In the genomic region with DNA sequence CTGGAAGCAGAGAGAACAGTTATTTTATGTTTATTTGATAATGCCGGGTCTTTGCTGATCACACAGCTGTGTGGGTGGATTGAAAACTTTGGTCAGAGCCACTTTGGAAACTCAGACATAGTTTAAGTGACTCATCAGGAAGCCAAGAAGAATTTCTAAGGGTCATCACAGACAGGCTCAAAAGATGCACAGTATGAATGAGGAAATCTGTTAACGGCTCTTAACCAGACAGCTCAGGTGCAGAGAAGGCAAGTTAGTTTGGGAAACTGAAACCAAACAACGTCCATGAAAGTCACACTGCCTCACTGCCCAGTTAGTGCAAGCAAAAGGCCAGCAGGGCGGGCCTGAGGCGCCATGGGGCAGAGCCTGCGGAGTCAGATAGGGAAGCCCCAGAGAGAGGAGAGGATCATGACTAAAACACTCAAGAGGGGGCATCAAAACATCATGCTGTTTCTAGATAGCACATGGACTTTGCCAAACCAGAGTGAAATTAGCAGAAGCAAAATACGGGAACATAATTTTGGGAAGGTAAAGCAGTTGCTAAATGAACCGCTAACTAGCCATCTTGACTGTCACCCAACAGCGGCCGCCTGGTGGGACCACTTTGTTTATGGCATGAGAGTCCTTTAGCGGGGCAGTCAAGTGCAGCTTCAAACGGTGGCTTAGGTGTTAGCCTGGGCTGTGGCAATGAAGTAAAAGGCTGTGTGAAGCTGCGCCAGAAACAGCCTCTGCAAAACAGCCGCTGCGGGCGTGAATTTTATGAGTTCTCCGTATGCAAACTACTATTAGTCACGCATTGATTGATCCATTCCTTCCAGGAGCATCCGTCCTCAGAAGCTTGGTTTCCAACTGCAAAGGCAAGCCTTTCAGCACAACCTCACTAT, we compare ENCODE assay signal across 10 cellular contexts.
DNase-seq lines count a peak whose midpoint lies in the region; FAIRE-seq and TF ChIP-seq lines count a peak whose summit lies in the region.
"Had no signal": no experiment of that assay in that cellular context is flagged by ENCODE, and none has a peak within 500 bp of the region (broad histone marks: within the 10 kb centered on the region; RNA-seq: fewer than 3 reads in every experiment).

No MANE protein-coding gene starts in this region.

- TF ChIP-seq CTCF in PC-9 (conservative IDR thresholded peaks at IDR 0.05) (no peak), endothelial cell of umbilical vein (IDR thresholded peaks at IDR 0.05; ENCODE audit: extremely low read depth in 1 of 2, insufficient read depth in 1 of 2, low read depth in 1 of 2, low read length in 2 of 2) (no peak), smooth muscle cell (IDR thresholded peaks at IDR 0.05; ENCODE audit: borderline replicate concordance, insufficient read depth, poor library complexity, severe bottlenecking) (no peak), esophagus squamous epithelium (IDR thresholded peaks at IDR 0.05) (no peak)

- H3K27me3 ChIP-seq in PC-9 (ENCODE audit: insufficient read depth, low read depth) (no peaks in the 10 kb centered on the region), endothelial cell of umbilical vein (ENCODE audit: control insufficient read depth in 2 of 2, insufficient read depth in 2 of 2, low read length in 2 of 2) (no peaks in the 10 kb centered on the region), smooth muscle cell (ENCODE audit: low read depth) (no peaks in the 10 kb centered on the region), esophagus squamous epithelium (no peaks in the 10 kb centered on the region)
- H3K27me3 ChIP-seq: right lobe of liver had no signal

- no peak overlapping the region for H2AFZ ChIP-seq in PC-9
- H2AFZ ChIP-seq in endothelial cell of umbilical vein (ENCODE audit: low read depth, low read length): no peak overlapping the region
- no peak overlapping the region for H2AFZ ChIP-seq in smooth muscle cell (ENCODE audit: low read depth)

- WGBS in smooth muscle cell (ENCODE audit: low lambda C conversion rate): 41% methylated on average over 19 of the region's 19 CpGs
- WGBS in esophagus squamous epithelium, 2 donors: 75 to 85% methylated on average over 17 to 19 of the region's 19 CpGs

- no TSS peak for BruUV-seq in PC-9 (replicated peaks; lab: Mats Ljungman, UMichigan)
- BruUV-seq in endothelial cell of umbilical vein (replicated peaks; lab: Mats Ljungman, UMichigan): no TSS peak

- no peak overlapping the region for H3K9ac ChIP-seq in endothelial cell of umbilical vein (replicated peaks; ENCODE audit: extremely low read depth, insufficient read depth, low read length)
- H3K9ac ChIP-seq in smooth muscle cell (ENCODE audit: low read depth): peak overlapping the region; percentile 62

- peak overlapping the region; percentile 65 for H3K4me2 ChIP-seq in PC-9
- H3K4me2 ChIP-seq in endothelial cell of umbilical vein (ENCODE audit: insufficient read depth, low read length): peak overlapping the region; percentile 37
- H3K4me2 ChIP-seq in smooth muscle cell: peak overlapping the region; percentile 80

- H3K27ac ChIP-seq in PC-9: peak overlapping the region; percentile 92
- peak overlapping the region; percentile 32 for H3K27ac ChIP-seq in endothelial cell of umbilical vein (ENCODE audit: insufficient read depth, low read depth, low read length)
- peak overlapping the region; percentile 96 for H3K27ac ChIP-seq in smooth muscle cell (ENCODE audit: low read depth)
- H3K27ac ChIP-seq in esophagus squamous epithelium: no peak overlapping the region
- H3K27ac ChIP-seq: HL-60 had no signal

- peak; percentile 49 for FAIRE-seq in endothelial cell of umbilical vein (lab: Jason Lieb, UNC)

- CTCF ChIA-PET in PC-9 (lab: Charles Lee) (no interaction called here), endothelial cell of umbilical vein (lab: Charles Lee) (interaction anchor here (1.1 to 1.6 kb wide), 3 partner anchors 13 to 102 kb away, joined by 3 to 4 read pairs (median 4); partner anchors contain the start of gene SPATS2L)

- no peak for TF ChIP-seq POLR2A in endothelial cell of umbilical vein (IDR thresholded peaks at IDR 0.05; ENCODE audit: low read depth, low read length)
- TF ChIP-seq POLR2A in esophagus squamous epithelium (IDR thresholded peaks at IDR 0.05): no peak

- peak; percentile 65 for DNase-seq in NCI-H510A treated with DMSO at 0.1 percent for 48 hours (lab: John Stamatoyannopoulos, UW)
- no peak for DNase-seq in NCI-H510A (lab: John Stamatoyannopoulos, UW)
- DNase-seq in PC-9: peak; percentile 50 to 85
- peak; percentile 48 for DNase-seq in endothelial cell of umbilical vein (ENCODE audit: low read depth, low spot score)
- no peak for DNase-seq in smooth muscle cell (lab: John Stamatoyannopoulos, UW; ENCODE audit: unreplicated experiment)
- no peak for DNase-seq in ecto neural progenitor cell (ENCODE audit: low spot score)
- no peak for DNase-seq in esophagus squamous epithelium (lab: John Stamatoyannopoulos, UW)
- no peak for DNase-seq in T-helper 9 cell
- DNase-seq: right lobe of liver had no signal

- dilution Hi-C loops in endothelial cell of umbilical vein (cut with MboI; ENCODE audit: extremely low pct_ligation_motif_present, low sequenced_read_pairs): no loop called here

- H3K36me3 ChIP-seq in PC-9 (ENCODE audit: low read depth): peaks cover 20% of the 10 kb centered on the region
- no peaks in the 10 kb centered on the region for H3K36me3 ChIP-seq in endothelial cell of umbilical vein (ENCODE audit: control insufficient read depth in 2 of 2, extremely low read depth in 1 of 2, insufficient read depth in 2 of 2, low read length in 2 of 2)
- H3K36me3 ChIP-seq in smooth muscle cell (ENCODE audit: low read depth): no peaks in the 10 kb centered on the region
- peaks cover 0 to 18% (median 0%) of the 10 kb centered on the region in 3 donors for H3K36me3 ChIP-seq in esophagus squamous epithelium

- peaks cover 56% of the 10 kb centered on the region for H3F3A ChIP-seq in PC-9 (ENCODE audit: insufficient read depth, low read depth)
- H3F3A ChIP-seq in smooth muscle cell (ENCODE audit: low read depth): peaks cover 37% of the 10 kb centered on the region

- H3K4me1 ChIP-seq in PC-9 (replicated peaks; ENCODE audit: insufficient read depth) (peaks cover 59% of the 10 kb centered on the region), endothelial cell of umbilical vein (ENCODE audit: control insufficient read depth, extremely low read depth, insufficient read depth, low read length) (peaks cover 47% of the 10 kb centered on the region), smooth muscle cell (ENCODE audit: low read depth) (peaks cover 38% of the 10 kb centered on the region), esophagus squamous epithelium (peaks cover 0 to 45% (median 20%) of the 10 kb centered on the region in 3 donors)

- POLR2A ChIA-PET in PC-9 (lab: Charles Lee; ENCODE audit: unreplicated experiment) (interaction anchor here (0.6 to 0.7 kb wide), 2 partner anchors 75 to 103 kb away, joined by 3 to 5 read pairs; no protein-coding TSS in a partner anchor), endothelial cell of umbilical vein (lab: Charles Lee) (interaction anchor here (1.3 kb wide), 1 partner anchor 30 kb away, joined by 3 read pairs; no protein-coding TSS in a partner anchor)

- H3K9me2 ChIP-seq in PC-9 (ENCODE audit: insufficient read depth): no peaks in the 10 kb centered on the region

- H4K20me1 ChIP-seq in PC-9 (ENCODE audit: insufficient read depth) (no peaks in the 10 kb centered on the region), endothelial cell of umbilical vein (replicated peaks; ENCODE audit: control insufficient read depth, extremely low read depth, insufficient read depth, low read length) (no peaks in the 10 kb centered on the region), smooth muscle cell (ENCODE audit: low read depth) (peaks cover 16% of the 10 kb centered on the region)

- H3K9me3 ChIP-seq in PC-9 (ENCODE audit: insufficient read depth, low read depth) (no peaks in the 10 kb centered on the region), endothelial cell of umbilical vein (replicated peaks; ENCODE audit: control insufficient read depth, insufficient read depth, low read length) (no peaks in the 10 kb centered on the region), smooth muscle cell (replicated peaks; ENCODE audit: low read depth) (no peaks in the 10 kb centered on the region), esophagus squamous epithelium (no peaks in the 10 kb centered on the region)
- H3K9me3 ChIP-seq: right lobe of liver had no signal

- H3K79me2 ChIP-seq in PC-9 (ENCODE audit: low read depth): peaks cover 53% of the 10 kb centered on the region
- peaks cover 3% of the 10 kb centered on the region for H3K79me2 ChIP-seq in endothelial cell of umbilical vein (ENCODE audit: control insufficient read depth, insufficient read depth, low read length)
- H3K79me2 ChIP-seq in smooth muscle cell (ENCODE audit: low read depth): peaks cover 66% of the 10 kb centered on the region

- intact Hi-C loops in PC-9 (cut with micrococcal nuclease; ENCODE audit: unreplicated experiment) (loop anchor here (2.0 to 5.0 kb wide), 3 partner anchors 56 to 100 kb away; no protein-coding TSS in a partner anchor), endothelial cell of umbilical vein (cut with micrococcal nuclease) (loop anchor here (2.0 to 10.0 kb wide), 2 partner anchors 20 to 376 kb away; no protein-coding TSS in a partner anchor), esophagus squamous epithelium (cut with DNase I) (no loop called here)

- H3K4me3 ChIP-seq in PC-9 (peak overlapping the region; percentile 1; the same call in 1 of the 2 replicates), endothelial cell of umbilical vein (replicated peaks in 1 of 3; ENCODE audit: insufficient read depth in 1 of 3, low read depth in 1 of 3, low read length in 3 of 3) (no peak overlapping the region), smooth muscle cell (no peak overlapping the region), esophagus squamous epithelium (no peak overlapping the region)
- H3K4me3 ChIP-seq: right lobe of liver had no signal

- H3K9me1 ChIP-seq in endothelial cell of umbilical vein (replicated peaks; ENCODE audit: control insufficient read depth, extremely low read depth, insufficient read depth, low read length): no peaks in the 10 kb centered on the region

TF ChIP-seq in endothelial cell of umbilical vein, 7 proteins besides CTCF, POLR2A, EP300 and RAD21:
- TF ChIP-seq FOS (IDR thresholded peaks at IDR 0.05; ENCODE audit: borderline replicate concordance, insufficient read depth, low read length) (peak; percentile 80), POLR2AphosphoS5 (IDR thresholded peaks at IDR 0.05; ENCODE audit: insufficient read depth, low read depth, low read length) (peak; percentile 13), MYC (IDR thresholded peaks at IDR 0.05; ENCODE audit: low read depth, low read length) (no peak), GATA2 (IDR thresholded peaks at IDR 0.05; ENCODE audit: insufficient read depth, insufficient read length, low read depth, low read length) (no peak), JUN (IDR thresholded peaks at IDR 0.05; ENCODE audit: borderline replicate concordance, insufficient read depth, insufficient read length, low read depth) (peak; percentile 51), MAX (IDR thresholded peaks at IDR 0.05; ENCODE audit: insufficient read depth, insufficient read length) (no peak)

Comparison
In these comparisons a context has a peak if more than half of its experiments do, and no peak if none do; other contexts are left out.
1. DNase-seq: peak in NCI-H510A treated with DMSO at 0.1 percent for 48 hours (single experiment), PC-9 (2 of 2) and endothelial cell of umbilical vein (single experiment); none in NCI-H510A (single experiment), smooth muscle cell (single experiment), ecto neural progenitor cell (single experiment), esophagus squamous epithelium (single experiment) and T-helper 9 cell (single experiment).
2. H3K27ac ChIP-seq: peak in PC-9 (single experiment), endothelial cell of umbilical vein (single experiment) and smooth muscle cell (single experiment); none in esophagus squamous epithelium (0 of 4).
3. Peak in every context shown above with its lines, with median percentiles within 50 percentile points of each other: H3K4me2 ChIP-seq.